Comparison of ENCODE assay signal across 16 cellular contexts in the genomic region with DNA sequence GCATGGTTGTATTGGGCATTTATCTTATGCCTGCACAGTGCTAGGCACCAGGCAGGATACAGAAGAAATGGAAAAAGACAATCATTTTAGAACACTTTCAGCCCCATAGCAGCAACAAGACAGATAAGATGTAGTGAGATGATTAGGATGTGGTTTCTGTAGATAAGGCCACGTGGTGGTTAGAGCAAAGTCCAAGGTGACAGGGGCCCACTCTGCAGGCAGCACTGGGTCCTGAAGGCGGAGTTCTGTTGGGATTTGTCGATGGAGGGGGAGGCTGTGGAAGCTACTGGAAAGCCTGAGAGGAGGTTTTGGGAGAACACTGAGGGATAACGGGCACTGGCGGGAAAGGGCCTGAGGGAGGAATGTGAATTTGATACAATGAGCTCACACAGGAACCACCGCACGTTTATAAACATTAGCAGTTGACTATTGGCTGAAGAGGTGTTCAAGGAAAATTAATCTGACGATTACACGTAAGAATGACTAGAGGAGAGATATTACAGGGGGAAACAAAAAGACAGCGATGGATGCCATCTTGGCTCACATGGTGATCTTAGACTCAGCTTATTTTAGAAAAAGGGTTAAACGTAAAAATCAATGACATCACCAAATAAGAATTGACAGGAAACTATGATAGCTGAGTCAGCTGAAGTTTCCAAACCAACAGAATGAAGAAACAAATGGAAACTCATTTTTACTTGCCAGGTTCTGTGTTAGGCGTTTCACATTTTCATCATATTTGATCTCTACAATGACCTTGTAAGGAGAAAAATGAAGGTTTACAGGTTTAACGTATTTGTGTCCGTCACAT.
"Had no signal": no experiment of that assay in that cellular context is flagged by ENCODE, and none has a peak within 500 bp of the region (broad histone marks: within the 10 kb centered on the region; RNA-seq: fewer than 3 reads in every experiment).

No MANE protein-coding gene starts in this region.

- H3K27me3 ChIP-seq: dorsolateral prefrontal cortex, neural progenitor cell, ovary had no signal

- H3K36me3 ChIP-seq: heart left ventricle, neural progenitor cell, ovary had no signal

- H3K4me2 ChIP-seq: neural progenitor cell, smooth muscle cell had no signal

- H3K4me3 ChIP-seq: coronary artery, dorsolateral prefrontal cortex, heart left ventricle, neural progenitor cell, ovary, smooth muscle cell had no signal

- H3K9me3 ChIP-seq: heart left ventricle, ovary had no signal

- H3K27ac ChIP-seq: coronary artery, dorsolateral prefrontal cortex, heart left ventricle, neural progenitor cell, ovary had no signal

- DNase-seq: dorsolateral prefrontal cortex; effector CD8-positive, alpha-beta T cell; heart left ventricle; hypothalamus; kidney glomerular epithelial cell; mammary epithelial cell; natural killer cell; nucleus accumbens; ovary; right cardiac atrium; stimulated activated CD4-positive, alpha-beta T cell treated with anti-CD3 and anti-CD28 coated beads, Interleukin-2, amount 100 ng/mL, for 48 hours; stimulated activated naive CD4-positive, alpha-beta T cell treated with Interleukin-2 at 50 U/mL for 16 hours; trophoblast cell had no signal

- H2AFZ ChIP-seq: neural progenitor cell had no signal

- H3K4me1 ChIP-seq: heart left ventricle had no signal
